Comparison of ENCODE assay signal across 28 cellular contexts in genomic region chr16:81276323-81276722, GRCh38. TPM values are rescaled to one million over a fixed set of nuclear protein-coding genes. Genes with fewer than 3 reads are reported as not detected.
DNase-seq lines count a peak whose midpoint lies in the region; ATAC-seq and TF ChIP-seq lines count a peak whose summit lies in the region.
"Had no signal": no experiment of that assay in that cellular context is flagged by ENCODE, and none has a peak within 500 bp of the region (broad histone marks: within the 10 kb centered on the region; RNA-seq: fewer than 3 reads in every experiment).

No MANE protein-coding gene starts in this region.

- in situ Hi-C loops in G401 (cut with HindIII; ENCODE audit: low sequenced_read_pairs): no loop called here

- no peak for TF ChIP-seq POLR2A in heart left ventricle (IDR thresholded peaks at IDR 0.05)

- no peak overlapping the region for H3K4me3 Mint-ChIP-seq in stimulated activated effector memory CD8-positive, alpha-beta T cell treated with anti-CD3 and anti-CD28 coated beads, Interleukin-12 subunit alpha, Interleukin-12 subunit beta, amount 100 ng/mL, for 72 hours
- no peak overlapping the region for H3K4me3 Mint-ChIP-seq in activated naive CD8-positive, alpha-beta T cell treated with anti-CD3 and anti-CD28 coated beads for 36 hours
- H3K4me3 Mint-ChIP-seq: activated CD8-positive, alpha-beta T cell treated with anti-CD3 and anti-CD28 coated beads, Interleukin-2, amount 10 ng/mL, durations not matched to agents 7 days and 5 days; naive thymus-derived CD8-positive, alpha-beta T cell had no signal

- H3K4me1 Mint-ChIP-seq in stimulated activated effector memory CD8-positive, alpha-beta T cell treated with anti-CD3 and anti-CD28 coated beads, Interleukin-12 subunit alpha, Interleukin-12 subunit beta, amount 100 ng/mL, for 72 hours: no peaks in the 10 kb centered on the region
- H3K4me1 Mint-ChIP-seq in activated naive CD8-positive, alpha-beta T cell treated with anti-CD3 and anti-CD28 coated beads for 36 hours: no peaks in the 10 kb centered on the region
- H3K4me1 Mint-ChIP-seq: naive thymus-derived CD8-positive, alpha-beta T cell had no signal

- no peaks in the 10 kb centered on the region for H3K36me3 Mint-ChIP-seq in stimulated activated effector memory CD8-positive, alpha-beta T cell treated with anti-CD3 and anti-CD28 coated beads, Interleukin-12 subunit alpha, Interleukin-12 subunit beta, amount 100 ng/mL, for 72 hours
- no peaks in the 10 kb centered on the region for H3K36me3 Mint-ChIP-seq in activated naive CD8-positive, alpha-beta T cell treated with anti-CD3 and anti-CD28 coated beads for 36 hours
- H3K36me3 Mint-ChIP-seq: naive thymus-derived CD8-positive, alpha-beta T cell had no signal

- H3K4me3 ChIP-seq in mucosa of descending colon (no peak overlapping the region), heart left ventricle (no peak overlapping the region)
- H3K4me3 ChIP-seq: BLaER1, sigmoid colon had no signal

- H3K4me1 ChIP-seq in mucosa of descending colon (ENCODE audit: low read depth) (peaks cover 41% of the 10 kb centered on the region), heart left ventricle (no peaks in the 10 kb centered on the region)
- H3K4me1 ChIP-seq: BLaER1 had no signal

- H3K9me3 ChIP-seq in mucosa of descending colon: no peaks in the 10 kb centered on the region
- H3K9me3 ChIP-seq in heart left ventricle: no peaks in the 10 kb centered on the region
- H3K9me3 ChIP-seq: BLaER1, sigmoid colon had no signal

- ATAC-seq in mucosa of descending colon (no peak), heart left ventricle (no peak)
- peak; percentile 16 for ATAC-seq in stimulated activated effector memory CD8-positive, alpha-beta T cell treated with anti-CD3 and anti-CD28 coated beads, Interleukin-12 subunit alpha, Interleukin-12 subunit beta, amount 100 ng/mL, for 72 hours
- ATAC-seq: activated CD4-positive, CD25-positive, alpha-beta regulatory T cell treated with anti-CD3 and anti-CD28 coated beads, Interleukin-2, amount 50 U/mL, for 24 hours; activated CD8-positive, alpha-beta T cell treated with anti-CD3 and anti-CD28 coated beads, Interleukin-2, amount 10 ng/mL, durations not matched to agents 7 days and 5 days; HCT116; left cardiac atrium; naive thymus-derived CD8-positive, alpha-beta T cell; Panc1 had no signal

- no peak for TF ChIP-seq CTCF in mucosa of descending colon (IDR thresholded peaks at IDR 0.05)
- TF ChIP-seq CTCF in heart left ventricle (IDR thresholded peaks at IDR 0.05): no peak

- H3K27me3 Mint-ChIP-seq in activated naive CD8-positive, alpha-beta T cell treated with anti-CD3 and anti-CD28 coated beads for 36 hours: peaks cover 3% of the 10 kb centered on the region

- H3K27ac ChIP-seq in epithelial cell of prostate (peak overlapping the region; percentile 55), heart left ventricle (no peak overlapping the region)
- H3K27ac ChIP-seq: BLaER1, HL-60, sigmoid colon had no signal

- no peaks in the 10 kb centered on the region for H3K9me3 Mint-ChIP-seq in stimulated activated effector memory CD8-positive, alpha-beta T cell treated with anti-CD3 and anti-CD28 coated beads, Interleukin-12 subunit alpha, Interleukin-12 subunit beta, amount 100 ng/mL, for 72 hours
- H3K9me3 Mint-ChIP-seq in activated naive CD8-positive, alpha-beta T cell treated with anti-CD3 and anti-CD28 coated beads for 36 hours: no peaks in the 10 kb centered on the region
- H3K9me3 Mint-ChIP-seq: naive thymus-derived CD8-positive, alpha-beta T cell had no signal

- H3K36me3 ChIP-seq in mucosa of descending colon (ENCODE audit: low read depth): no peaks in the 10 kb centered on the region
- no peaks in the 10 kb centered on the region for H3K36me3 ChIP-seq in heart left ventricle
- H3K36me3 ChIP-seq: BLaER1, sigmoid colon had no signal

- DNase-seq in G401 (ENCODE audit: low spot score) (peak; percentile 36), epithelial cell of prostate (ENCODE audit: low read depth, low spot score) (no peak), mucosa of descending colon (peak in 2 of 3 donors; percentile 28 to 53), activated gamma-delta T cell (lab: John Stamatoyannopoulos, UW) (no peak), heart left ventricle (no peak), NCI-H526 (lab: John Stamatoyannopoulos, UW) (no peak)
- no peak for DNase-seq in stimulated activated effector memory CD8-positive, alpha-beta T cell treated with anti-CD3 and anti-CD28 coated beads, Interleukin-12 subunit alpha, Interleukin-12 subunit beta, amount 100 ng/mL, for 72 hours (ENCODE audit: low spot score in 2 of 2)
- DNase-seq in activated naive CD8-positive, alpha-beta T cell treated with anti-CD3 and anti-CD28 coated beads for 36 hours: no peak
- DNase-seq: activated CD8-positive, alpha-beta T cell treated with anti-CD3 and anti-CD28 coated beads, Interleukin-2, amount 10 ng/mL, durations not matched to agents 7 days and 5 days; activated gamma-delta T cell treated with Interleukin-2 at 50 U/mL for 16 hours; activated T-cell treated with anti-CD3 and anti-CD28 coated beads for 4 hours; COR-L47; cortex of kidney; DND-41; Kasumi-1; left cardiac atrium; mammary epithelial cell; naive thymus-derived CD8-positive, alpha-beta T cell; NCI-H2171; NCI-H524; sigmoid colon; stimulated activated CD4-positive, alpha-beta T cell treated with anti-CD3 and anti-CD28 coated beads, Interleukin-15, amount 100 ng/mL, for 24 hours had no signal

- WGBS in heart left ventricle, 4 donors: 92 to 95% (median 94%) methylated on average over 3 of the region's 3 CpGs

- no peaks in the 10 kb centered on the region for H3K27me3 ChIP-seq in heart left ventricle
- H3K27me3 ChIP-seq: BLaER1, sigmoid colon had no signal

- intact Hi-C loops in mucosa of descending colon (cut with DNase I, micrococcal nuclease) (no loop called here), heart left ventricle (cut with DNase I) (no loop called here)

- no peak overlapping the region for H3K27ac Mint-ChIP-seq in stimulated activated effector memory CD8-positive, alpha-beta T cell treated with anti-CD3 and anti-CD28 coated beads, Interleukin-12 subunit alpha, Interleukin-12 subunit beta, amount 100 ng/mL, for 72 hours
- H3K27ac Mint-ChIP-seq in activated naive CD8-positive, alpha-beta T cell treated with anti-CD3 and anti-CD28 coated beads for 36 hours: no peak overlapping the region
- H3K27ac Mint-ChIP-seq: activated CD8-positive, alpha-beta T cell treated with anti-CD3 and anti-CD28 coated beads, Interleukin-2, amount 10 ng/mL, durations not matched to agents 7 days and 5 days; naive thymus-derived CD8-positive, alpha-beta T cell had no signal

RNA-seq across cellular contexts. Expression of gene BCO1, which starts 37.8 kb away (rescaled TPM):
- total RNA-seq in G401 (2014; rRNA removed; shearing (Covaris generic)): not detected in 2 replicates
- 1 to 10 TPM; 2.2 to 6.5 (median 4.5) TPM for total RNA-seq in mucosa of descending colon
- total RNA-seq in activated naive CD8-positive, alpha-beta T cell treated with anti-CD3 and anti-CD28 coated beads for 36 hours: not detected
- total RNA-seq in heart left ventricle: under 1 TPM in 2 of 9 donors, not detected in 7; 0.70 to 0.75 TPM
- polyA plus RNA-seq in heart left ventricle: not detected
- total RNA-seq: activated CD8-positive, alpha-beta T cell treated with anti-CD3 and anti-CD28 coated beads, Interleukin-2, amount 10 ng/mL, durations not matched to agents 7 days and 5 days; mammary epithelial cell; naive thymus-derived CD8-positive, alpha-beta T cell; osteocyte had no signal
- polyA plus RNA-seq: mammary epithelial cell; naive thymus-derived CD8-positive, alpha-beta T cell had no signal

RNA-seq across cellular contexts. Expression of gene GAN, which starts 38.4 kb away (rescaled TPM):
- 4.7 and 5.1 TPM in 2 replicates for total RNA-seq in G401 (2014; rRNA removed; shearing (Covaris generic))
- total RNA-seq in mucosa of descending colon (10 to 100 TPM; 15.5 to 23.2 (median 21.1) TPM), heart left ventricle (10 to 100 TPM in 7 of 9 donors, 1 to 10 TPM in 2; 8.7 to 17.7 (median 13.1) TPM)
- total RNA-seq in activated naive CD8-positive, alpha-beta T cell treated with anti-CD3 and anti-CD28 coated beads for 36 hours: 10 to 100 TPM in 1 of 2 experiments, 1 to 10 TPM in 1; 10.0 to 10.7 TPM
- 1 to 10 TPM; 1.6 to 2.2 TPM for polyA plus RNA-seq in heart left ventricle

Comparison
In these comparisons a context has a peak if more than half of its experiments do, and no peak if none do; other contexts are left out.
1. DNase-seq: peak in G401 (single experiment) and mucosa of descending colon (2 of 3); none in epithelial cell of prostate (single experiment), stimulated activated effector memory CD8-positive, alpha-beta T cell treated with anti-CD3 and anti-CD28 coated beads, Interleukin-12 subunit alpha, Interleukin-12 subunit beta, amount 100 ng/mL, for 72 hours (0 of 2), activated naive CD8-positive, alpha-beta T cell treated with anti-CD3 and anti-CD28 coated beads for 36 hours (single experiment), activated gamma-delta T cell (single experiment), heart left ventricle (0 of 5) and NCI-H526 (0 of 2).